ENCODE assay signal across 17 cellular contexts in genomic region chr11:110160016-110160415, GRCh38.
DNase-seq lines count a peak whose midpoint lies in the region; ATAC-seq, FAIRE-seq and TF ChIP-seq lines count a peak whose summit lies in the region.
"Had no signal": no experiment of that assay in that cellular context is flagged by ENCODE, and none has a peak within 500 bp of the region (broad histone marks: within the 10 kb centered on the region; RNA-seq: fewer than 3 reads in every experiment).

No MANE protein-coding gene starts in this region.

- intact Hi-C loops in pancreas (cut with DNase I): no loop called here

- H3K4me1 ChIP-seq in pancreas: no peaks in the 10 kb centered on the region

- FAIRE-seq in RCC 7860 (lab: Jason Lieb, UNC) (peak; percentile 83), pancreas (lab: Jason Lieb, UNC) (peak; percentile 57)
- FAIRE-seq: A549 had no signal

- ATAC-seq in pancreas (no peak), HG03442 (IDR thresholded peaks at IDR 0.05; ENCODE audit: unreplicated experiment) (no peak), HG03457 (IDR thresholded peaks at IDR 0.05; ENCODE audit: unreplicated experiment) (no peak)
- ATAC-seq: A549 had no signal

- H3K9me3 ChIP-seq in pancreas: no peaks in the 10 kb centered on the region
- H3K9me3 ChIP-seq: A549 had no signal

- peak overlapping the region in 1 of 4 donors; percentile 8 for H3K27ac ChIP-seq in pancreas

- WGBS in pancreas, 2 donors: 86 to 90% methylated on average over 3 of the region's 3 CpGs

- no peaks in the 10 kb centered on the region for H3K27me3 ChIP-seq in pancreas

- no peak overlapping the region for H3K4me3 ChIP-seq in pancreas
- H3K4me3 ChIP-seq: A549 had no signal

- DNase-seq in EH (ENCODE audit: low read depth): peak; percentile 9
- DNase-seq in RCC 7860 (ENCODE audit: low spot score): peak; percentile 38
- peak; percentile 61 for DNase-seq in dermis blood vessel endothelial cell
- no peak for DNase-seq in pancreas
- no peak for DNase-seq in COLO668 (lab: John Stamatoyannopoulos, UW; ENCODE audit: unreplicated experiment)
- DNase-seq in NAMALWA (ENCODE audit: low spot score): no peak
- DNase-seq: CD4-positive, CD25-positive, alpha-beta regulatory T cell; DMS79 treated with DMSO at 0.1 percent for 48 hours; MV-4-11; NCI-H1436 treated with DMSO at 0.1 percent for 48 hours; NCI-H2081 treated with DMSO at 0.1 percent for 48 hours; NCI-H2227 treated with DMSO at 0.1 percent for 48 hours; NCI-H526; OCI-M1 had no signal

- TF ChIP-seq CTCF in pancreas (IDR thresholded peaks at IDR 0.05): no peak

- peaks cover 0 to 9% (median 8%) of the 10 kb centered on the region in 3 donors for H3K36me3 ChIP-seq in pancreas

Comparison
In these comparisons a context has a peak if more than half of its experiments do, and no peak if none do; other contexts are left out.
1. DNase-seq: peak in EH (single experiment), RCC 7860 (single experiment) and dermis blood vessel endothelial cell (single experiment); none in pancreas (0 of 6), COLO668 (single experiment) and NAMALWA (single experiment).